ENCODE assay signal across 8 cellular contexts in the genomic region with DNA sequence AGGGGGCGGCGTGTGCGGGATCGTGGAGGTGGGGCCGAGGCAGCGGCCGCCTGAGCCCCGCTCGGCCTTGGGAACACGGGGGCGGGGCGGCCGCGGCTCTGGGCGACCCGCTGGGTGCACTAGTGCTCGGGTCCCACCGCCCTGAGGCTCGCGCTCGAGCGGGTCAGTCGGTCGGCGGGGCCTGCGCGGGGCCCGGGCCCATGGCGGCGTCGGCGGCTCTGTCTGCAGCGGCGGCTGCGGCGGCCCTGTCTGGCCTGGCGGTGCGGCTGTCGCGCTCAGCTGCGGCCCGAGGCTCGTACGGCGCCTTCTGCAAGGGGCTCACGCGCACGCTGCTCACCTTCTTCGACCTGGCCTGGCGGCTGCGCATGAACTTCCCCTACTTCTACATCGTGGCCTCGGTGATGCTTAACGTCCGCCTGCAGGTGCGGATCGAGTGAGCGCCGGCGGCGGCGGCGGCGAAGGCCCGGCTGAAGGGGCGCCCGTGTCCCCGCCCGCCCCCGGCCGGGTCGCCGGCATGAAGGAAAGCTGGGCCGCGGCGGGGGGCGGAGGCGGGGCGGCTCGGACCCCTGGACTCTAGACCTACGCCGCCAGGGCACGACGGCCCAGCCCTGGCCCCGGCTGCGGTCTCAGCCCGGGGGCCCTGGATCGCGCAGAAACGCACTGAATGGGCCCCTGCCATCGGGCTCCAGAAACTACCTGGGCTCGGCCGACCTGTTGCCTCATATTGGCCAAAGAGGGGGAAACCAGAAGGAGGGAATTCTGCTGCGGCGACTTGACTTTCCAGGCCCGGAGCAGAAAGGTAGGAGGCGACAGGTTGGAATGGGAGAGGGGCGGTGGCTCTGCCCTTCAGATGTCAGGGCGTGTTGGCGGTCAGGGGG. TPM values are rescaled to one million over a fixed set of nuclear protein-coding genes. Genes with fewer than 3 reads are reported as not detected.
DNase-seq lines count a peak whose midpoint lies in the region; ATAC-seq and TF ChIP-seq lines count a peak whose summit lies in the region.

A gene (plus strand): TSS at position 13 of the 878 bp plus-strand sequence. CDS start 188 bp downstream, at position 201.

- H3K4me3 ChIP-seq in GM12864 (ENCODE audit: low read depth, low read length): peak within 1 kb of the TSS; percentile 37; the same call in 1 of the 2 replicates
- peak within 1 kb of the TSS; percentile 29; the same call in 1 of the 2 replicates for H3K4me3 ChIP-seq in LNCaP clone FGC (ENCODE audit: low read depth, low read length)
- H3K4me3 ChIP-seq in dorsolateral prefrontal cortex: peak within 1 kb of the TSS; percentile 36 to 76 (median 58)

- intact Hi-C loops in dorsolateral prefrontal cortex (cut with DNase I): loop anchor here in 1 of 2 donors (5.0 kb wide), 1 partner anchor 100 kb away; a partner anchor contains a TSS

- H3K27ac Mint-ChIP-seq in osteocyte (ENCODE audit: unreplicated experiment): no peak within 1 kb of the TSS

- peak; percentile 44 for ATAC-seq in GM21786 (IDR thresholded peaks at IDR 0.05; ENCODE audit: unreplicated experiment)

- peaks cover 0 to 61% (median 3%) of the 10 kb centered on the region in 45 donors for H3K27me3 ChIP-seq in dorsolateral prefrontal cortex

- DNase-seq in GM12864 (ENCODE audit: low read depth): no peak
- DNase-seq in LNCaP clone FGC (ENCODE audit: low read depth): no peak
- peak in 1 of 10 donors; percentile 36 for DNase-seq in dorsolateral prefrontal cortex
- no peak for DNase-seq in osteocyte (ENCODE audit: extremely low spot score, unreplicated experiment)
- DNase-seq in NCI-H1105 treated with DMSO at 0.1 percent for 48 hours (lab: John Stamatoyannopoulos, UW): no peak
- no peak for DNase-seq in NCI-H2029 treated with DMSO at 0.1 percent for 48 hours (lab: John Stamatoyannopoulos, UW)
- no peak for DNase-seq in D341Med (ENCODE audit: low spot score)

- H3K4me3 Mint-ChIP-seq in osteocyte (ENCODE audit: unreplicated experiment): peak within 1 kb of the TSS; percentile 50

- no peaks in the 10 kb centered on the region for H3K9me3 Mint-ChIP-seq in osteocyte (ENCODE audit: unreplicated experiment)

- no peaks in the 10 kb centered on the region for H3K36me3 Mint-ChIP-seq in osteocyte (ENCODE audit: unreplicated experiment)

- peak within 1 kb of the TSS in 30 of 59 donors; percentile 6 to 75 (median 48) for H3K27ac ChIP-seq in dorsolateral prefrontal cortex

- TF ChIP-seq CTCF in GM12864 (IDR thresholded peaks at IDR 0.05; ENCODE audit: low read depth, low read length, missing control alignments) (no peak), LNCaP clone FGC (IDR thresholded peaks at IDR 0.05; ENCODE audit: control insufficient read depth, extremely low read depth, insufficient read depth) (no peak), dorsolateral prefrontal cortex (IDR thresholded peaks at IDR 0.05 in 54 of 56, conservative IDR thresholded peaks at IDR 0.05 in 2 of 56; ENCODE audit: low read depth in 1 of 56, partially characterized antibody in 56 of 56) (no peak), osteocyte (IDR thresholded peaks at IDR 0.05) (no peak)

- H3K4me1 Mint-ChIP-seq in osteocyte (ENCODE audit: unreplicated experiment): no peaks in the 10 kb centered on the region

- H3K27me3 Mint-ChIP-seq in osteocyte (ENCODE audit: unreplicated experiment): peaks cover 9% of the 10 kb centered on the region

RNA-seq across cellular contexts. Expression of the gene that starts here (rescaled TPM):
- total RNA-seq in dorsolateral prefrontal cortex (10 to 100 TPM; 11.8 to 49.0 (median 27.9) TPM), osteocyte (0.21 and 0.32 TPM in 2 replicates)
